13 cellular contexts compared by ENCODE assay signal in genomic region chr14:61565836-61566536, GRCh38.
DNase-seq lines count a peak whose midpoint lies in the region; ATAC-seq, FAIRE-seq and TF ChIP-seq lines count a peak whose summit lies in the region.
"Had no signal": no experiment of that assay in that cellular context is flagged by ENCODE, and none has a peak within 500 bp of the region (broad histone marks: within the 10 kb centered on the region; RNA-seq: fewer than 3 reads in every experiment).

No MANE protein-coding gene starts in this region.

- TF ChIP-seq POLR2A in endothelial cell of umbilical vein (IDR thresholded peaks at IDR 0.05; ENCODE audit: low read depth, low read length) (no peak), suprapubic skin (IDR thresholded peaks at IDR 0.05) (no peak)

- no peak overlapping the region for H3K4me3 Mint-ChIP-seq in T-helper 1 cell treated with Interleukin-12 subunit alpha and Interleukin-12 subunit beta and Interleukin-4 antibody, amounts not matched to agents 30 μg/mL and 1 μg/mL, for 36 hours
- no peak overlapping the region for H3K4me3 Mint-ChIP-seq in naive thymus-derived CD4-positive, alpha-beta T cell

- intact Hi-C loops in endothelial cell of umbilical vein (cut with micrococcal nuclease), result no loop called here
- intact Hi-C loops in naive thymus-derived CD4-positive, alpha-beta T cell (cut with micrococcal nuclease), result loop anchor here (5.0 kb wide), 2 partner anchors 96 to 151 kb away; no protein-coding TSS in a partner anchor

- H3K79me2 ChIP-seq in endothelial cell of umbilical vein (ENCODE audit: control insufficient read depth, insufficient read depth, low read length), result no peaks in the 10 kb centered on the region

- H3K4me3 ChIP-seq in endothelial cell of umbilical vein (replicated peaks in 1 of 3; ENCODE audit: insufficient read depth in 1 of 3, low read depth in 1 of 3, low read length in 3 of 3), result no peak overlapping the region
- no peak overlapping the region for H3K4me3 ChIP-seq in suprapubic skin
- no peak overlapping the region for H3K4me3 ChIP-seq in naive thymus-derived CD4-positive, alpha-beta T cell (ENCODE audit: low read length)

- CTCF ChIA-PET in endothelial cell of umbilical vein (lab: Charles Lee), result interaction anchor here (1.0 to 1.7 kb wide), 4 partner anchors 20 to 66 kb away, joined by 3 to 7 read pairs (median 5); no protein-coding TSS in a partner anchor
- CTCF ChIA-PET in naive thymus-derived CD4-positive, alpha-beta T cell (lab: Charles Lee), result interaction anchor here (1.2 kb wide), 1 partner anchor 122 kb away, joined by 5 read pairs; no protein-coding TSS in a partner anchor

- H3K27me3 ChIP-seq in endothelial cell of umbilical vein (ENCODE audit: control insufficient read depth in 2 of 2, insufficient read depth in 2 of 2, low read length in 2 of 2) (no peaks in the 10 kb centered on the region), suprapubic skin (no peaks in the 10 kb centered on the region)
- no peaks in the 10 kb centered on the region for H3K27me3 ChIP-seq in naive thymus-derived CD4-positive, alpha-beta T cell (ENCODE audit: control insufficient read depth in 2 of 2, insufficient read depth in 2 of 2, low read length in 2 of 2)

- no peak for TF ChIP-seq EP300 in suprapubic skin (IDR thresholded peaks at IDR 0.05)

- no TSS peak for BruUV-seq in endothelial cell of umbilical vein (replicated peaks; lab: Mats Ljungman, UMichigan)

- peak; percentile 76 for FAIRE-seq in endothelial cell of umbilical vein (lab: Jason Lieb, UNC)

- H3K4me1 ChIP-seq in endothelial cell of umbilical vein (ENCODE audit: control insufficient read depth, extremely low read depth, insufficient read depth, low read length), result peaks cover 63% of the 10 kb centered on the region
- peaks cover 81% of the 10 kb centered on the region for H3K4me1 ChIP-seq in suprapubic skin
- H3K4me1 ChIP-seq in naive thymus-derived CD4-positive, alpha-beta T cell (ENCODE audit: control insufficient read depth in 2 of 2, insufficient read depth in 2 of 2, low read length in 2 of 2), result peaks cover 0 to 29% of the 10 kb centered on the region in 2 donors

- no peak overlapping the region for H2AFZ ChIP-seq in endothelial cell of umbilical vein (ENCODE audit: low read depth, low read length)

- H3K27ac ChIP-seq in endothelial cell of umbilical vein (ENCODE audit: insufficient read depth, low read depth, low read length) (peak overlapping the region; percentile 52), suprapubic skin (no peak overlapping the region)
- no peak overlapping the region for H3K27ac ChIP-seq in naive thymus-derived CD4-positive, alpha-beta T cell (ENCODE audit: low read depth, low read length)
- H3K27ac ChIP-seq: WERI-Rb-1 had no signal

- H3K9me3 ChIP-seq in endothelial cell of umbilical vein (replicated peaks; ENCODE audit: control insufficient read depth, insufficient read depth, low read length) (no peaks in the 10 kb centered on the region), suprapubic skin (no peaks in the 10 kb centered on the region)
- H3K9me3 ChIP-seq in naive thymus-derived CD4-positive, alpha-beta T cell (ENCODE audit: control insufficient read depth in 2 of 3, low read length in 3 of 3), result no peaks in the 10 kb centered on the region

- H3K36me3 Mint-ChIP-seq in T-helper 1 cell treated with Interleukin-12 subunit alpha and Interleukin-12 subunit beta and Interleukin-4 antibody, amounts not matched to agents 30 μg/mL and 1 μg/mL, for 36 hours (ENCODE audit: low read depth), result peaks cover 8% of the 10 kb centered on the region
- peaks cover 0 to 30% (median 0%) of the 10 kb centered on the region in 5 donors for H3K36me3 Mint-ChIP-seq in naive thymus-derived CD4-positive, alpha-beta T cell

- no peaks in the 10 kb centered on the region for H4K20me1 ChIP-seq in endothelial cell of umbilical vein (replicated peaks; ENCODE audit: control insufficient read depth, extremely low read depth, insufficient read depth, low read length)

- DNase-seq in T-helper 1 cell (no peak), RPMI7951 (ENCODE audit: low read depth) (peak; percentile 56), endothelial cell of umbilical vein (ENCODE audit: low read depth, low spot score) (peak; percentile 49), renal cortical epithelial cell (ENCODE audit: low read depth) (peak; percentile 69), suprapubic skin (ENCODE audit: low spot score in 2 of 2) (no peak), HuH-7 (ENCODE audit: low spot score) (no peak)
- DNase-seq in naive thymus-derived CD4-positive, alpha-beta T cell, result no peak
- DNase-seq: 8988T, activated gamma-delta T cell treated with Interleukin-2 at 50 U/mL for 16 hours, NCI-H1092 treated with DMSO at 0.1 percent for 48 hours, retina, WERI-Rb-1 had no signal

- dilution Hi-C loops in endothelial cell of umbilical vein (cut with MboI; ENCODE audit: extremely low pct_ligation_motif_present, low sequenced_read_pairs), result no loop called here

- no peak for ATAC-seq in naive thymus-derived CD4-positive, alpha-beta T cell

- H3K36me3 ChIP-seq in endothelial cell of umbilical vein (ENCODE audit: control insufficient read depth in 2 of 2, extremely low read depth in 1 of 2, insufficient read depth in 2 of 2, low read length in 2 of 2) (no peaks in the 10 kb centered on the region), suprapubic skin (no peaks in the 10 kb centered on the region)
- H3K36me3 ChIP-seq in naive thymus-derived CD4-positive, alpha-beta T cell (ENCODE audit: control insufficient read depth in 2 of 3, insufficient read depth in 3 of 3, low read length in 3 of 3), result no peaks in the 10 kb centered on the region
- H3K36me3 ChIP-seq: WERI-Rb-1 had no signal

- no peak overlapping the region for H3K4me2 ChIP-seq in endothelial cell of umbilical vein (ENCODE audit: insufficient read depth, low read length)

- H3K9me3 Mint-ChIP-seq in T-helper 1 cell treated with Interleukin-12 subunit alpha and Interleukin-12 subunit beta and Interleukin-4 antibody, amounts not matched to agents 30 μg/mL and 1 μg/mL, for 36 hours, result peaks cover 5% of the 10 kb centered on the region
- H3K9me3 Mint-ChIP-seq in naive thymus-derived CD4-positive, alpha-beta T cell, result peaks cover 0 to 5% (median 0%) of the 10 kb centered on the region in 11 donors

- H3K27ac Mint-ChIP-seq in T-helper 1 cell treated with Interleukin-12 subunit alpha and Interleukin-12 subunit beta and Interleukin-4 antibody, amounts not matched to agents 30 μg/mL and 1 μg/mL, for 36 hours, result peak overlapping the region; percentile 27
- H3K27ac Mint-ChIP-seq in naive thymus-derived CD4-positive, alpha-beta T cell, result peak overlapping the region in 3 of 9 donors; percentile 14 to 30 (median 29)

- H3K9ac ChIP-seq in endothelial cell of umbilical vein (replicated peaks; ENCODE audit: extremely low read depth, insufficient read depth, low read length), result no peak overlapping the region

- 70% methylated on average over 3 of the region's 3 CpGs for WGBS in suprapubic skin

- no peaks in the 10 kb centered on the region for H3K9me1 ChIP-seq in endothelial cell of umbilical vein (replicated peaks; ENCODE audit: control insufficient read depth, extremely low read depth, insufficient read depth, low read length)

- peaks cover 71% of the 10 kb centered on the region for H3K4me1 Mint-ChIP-seq in T-helper 1 cell treated with Interleukin-12 subunit alpha and Interleukin-12 subunit beta and Interleukin-4 antibody, amounts not matched to agents 30 μg/mL and 1 μg/mL, for 36 hours (ENCODE audit: low read depth)
- H3K4me1 Mint-ChIP-seq in naive thymus-derived CD4-positive, alpha-beta T cell, result peaks cover 30 to 87% (median 42%) of the 10 kb centered on the region in 7 donors

- no peaks in the 10 kb centered on the region for H3K27me3 Mint-ChIP-seq in T-helper 1 cell treated with Interleukin-12 subunit alpha and Interleukin-12 subunit beta and Interleukin-4 antibody, amounts not matched to agents 30 μg/mL and 1 μg/mL, for 36 hours (ENCODE audit: low read depth)
- peaks cover 0 to 3% (median 0%) of the 10 kb centered on the region in 5 donors for H3K27me3 Mint-ChIP-seq in naive thymus-derived CD4-positive, alpha-beta T cell

- TF ChIP-seq CTCF in endothelial cell of umbilical vein (IDR thresholded peaks at IDR 0.05; ENCODE audit: extremely low read depth in 1 of 2, insufficient read depth in 1 of 2, low read depth in 1 of 2, low read length in 2 of 2) (no peak), suprapubic skin (IDR thresholded peaks at IDR 0.05) (no peak)

- POLR2A ChIA-PET in endothelial cell of umbilical vein (lab: Charles Lee), result interaction anchor here (1.1 kb wide), 1 partner anchor 43 kb away, joined by 3 read pairs; no protein-coding TSS in a partner anchor
- POLR2A ChIA-PET in naive thymus-derived CD4-positive, alpha-beta T cell (lab: Charles Lee), result interaction anchor here (1.0 kb wide), 1 partner anchor 20 kb away, joined by 3 read pairs; no protein-coding TSS in a partner anchor

TF ChIP-seq in endothelial cell of umbilical vein, 7 proteins besides CTCF, POLR2A, EP300 and RAD21:
- no peak for TF ChIP-seq GATA2 (IDR thresholded peaks at IDR 0.05; ENCODE audit: insufficient read depth, insufficient read length, low read depth, low read length)
- no peak for TF ChIP-seq EZH2 (IDR thresholded peaks at IDR 0.05; ENCODE audit: borderline replicate concordance, low read depth, low read length, severe bottlenecking)
- TF ChIP-seq FOS (IDR thresholded peaks at IDR 0.05; ENCODE audit: borderline replicate concordance, insufficient read depth, low read length), result peak; percentile 65
- no peak for TF ChIP-seq MAX (IDR thresholded peaks at IDR 0.05; ENCODE audit: insufficient read depth, insufficient read length)

Comparison
In these comparisons a context has a peak if more than half of its experiments do, and no peak if none do; other contexts are left out.
1. DNase-seq: peak in RPMI7951 (single experiment), endothelial cell of umbilical vein (single experiment) and renal cortical epithelial cell (single experiment); none in T-helper 1 cell (0 of 5), suprapubic skin (0 of 2), naive thymus-derived CD4-positive, alpha-beta T cell (0 of 9) and HuH-7 (single experiment).